In genomic region chr6:128519132-128519930, GRCh38 we compare ENCODE assay signal across 8 cellular contexts. TPM values are rescaled to one million over a fixed set of nuclear protein-coding genes. Genes with fewer than 3 reads are reported as not detected.
DNase-seq lines count a peak whose midpoint lies in the region; ATAC-seq and TF ChIP-seq lines count a peak whose summit lies in the region.

No MANE protein-coding gene starts in this region.

- no peaks in the 10 kb centered on the region for H3K36me3 ChIP-seq in endodermal cell (ENCODE audit: control insufficient read depth, insufficient read depth, low read length)

- no peaks in the 10 kb centered on the region for H3K9me3 ChIP-seq in endodermal cell (ENCODE audit: control insufficient read depth, low read length)

- H3K27me3 ChIP-seq in endodermal cell (ENCODE audit: control insufficient read depth, insufficient read depth, low read length, poor library complexity, severe bottlenecking) = no peaks in the 10 kb centered on the region

- ATAC-seq in GM19324 (IDR thresholded peaks at IDR 0.05; ENCODE audit: low FRiP score, unreplicated experiment) = peak; percentile 20
- peak; percentile 38 for ATAC-seq in activated CD8-positive, alpha-beta T cell treated with anti-CD3 and anti-CD28 coated beads, Interleukin-2, amount 10 ng/mL, durations not matched to agents 7 days and 5 days
- ATAC-seq in stimulated activated naive B cell treated with anti-CD40 and anti-IgM and Interleukin-4, amounts not matched to agents 10 μg/mL and 1 μg/mL and 100 μg/mL, for 72 hours (replicated peaks) = peak; percentile 31 to 38
- no peak for ATAC-seq in GM18873 (IDR thresholded peaks at IDR 0.05; ENCODE audit: low FRiP score, unreplicated experiment)

- 0% methylated on average over 3 to 46 of the region's 46 CpGs for WGBS in endodermal cell (ENCODE audit: insufficient coverage in 1 of 2, insufficient read length in 1 of 2), 2 experiments

- peaks cover 26% of the 10 kb centered on the region for H3K4me1 Mint-ChIP-seq in activated CD8-positive, alpha-beta T cell treated with anti-CD3 and anti-CD28 coated beads, Interleukin-2, amount 10 ng/mL, durations not matched to agents 7 days and 5 days (ENCODE audit: low read depth)
- H3K4me1 Mint-ChIP-seq in endodermal cell (peaks cover 28% of the 10 kb centered on the region), mesothelial cell of epicardium (peaks cover 49% of the 10 kb centered on the region)
- peaks cover 14 to 28% of the 10 kb centered on the region in 2 donors for H3K4me1 Mint-ChIP-seq in stimulated activated naive B cell treated with anti-CD40 and anti-IgM and Interleukin-4, amounts not matched to agents 10 μg/mL and 1 μg/mL and 100 μg/mL, for 72 hours

- POLR2A ChIA-PET in activated CD8-positive, alpha-beta T cell treated with anti-CD3 and anti-CD28 coated beads, Interleukin-2, amount 10 ng/mL, durations not matched to agents 7 days and 5 days (lab: Charles Lee) = interaction anchor here (1.0 kb wide), 1 partner anchor 1203 kb away, joined by 3 read pairs; no protein-coding TSS in a partner anchor

- in situ Hi-C loops in ACHN (cut with HindIII; ENCODE audit: low pct_ligation_motif_present, low pct_unique_long_range_greater_than_20kb, low sequenced_read_pairs) = no loop called here

- H3K27ac ChIP-seq in endodermal cell (ENCODE audit: low read depth, low read length) = peak overlapping the region; percentile 99

- H3K36me3 Mint-ChIP-seq in activated CD8-positive, alpha-beta T cell treated with anti-CD3 and anti-CD28 coated beads, Interleukin-2, amount 10 ng/mL, durations not matched to agents 7 days and 5 days (ENCODE audit: low read depth) = no peaks in the 10 kb centered on the region
- H3K36me3 Mint-ChIP-seq in endodermal cell (ENCODE audit: low read depth) = no peaks in the 10 kb centered on the region
- no peaks in the 10 kb centered on the region for H3K36me3 Mint-ChIP-seq in mesothelial cell of epicardium
- no peaks in the 10 kb centered on the region for H3K36me3 Mint-ChIP-seq in stimulated activated naive B cell treated with anti-CD40 and anti-IgM and Interleukin-4, amounts not matched to agents 10 μg/mL and 1 μg/mL and 100 μg/mL, for 72 hours

- peak overlapping the region; percentile 94 for H3K4me3 Mint-ChIP-seq in activated CD8-positive, alpha-beta T cell treated with anti-CD3 and anti-CD28 coated beads, Interleukin-2, amount 10 ng/mL, durations not matched to agents 7 days and 5 days
- H3K4me3 Mint-ChIP-seq in endodermal cell (peak overlapping the region; percentile 98), mesothelial cell of epicardium (peak overlapping the region; percentile 91)
- H3K4me3 Mint-ChIP-seq in stimulated activated naive B cell treated with anti-CD40 and anti-IgM and Interleukin-4, amounts not matched to agents 10 μg/mL and 1 μg/mL and 100 μg/mL, for 72 hours = peak overlapping the region; percentile 92 to 94

- CTCF ChIA-PET in activated CD8-positive, alpha-beta T cell treated with anti-CD3 and anti-CD28 coated beads, Interleukin-2, amount 10 ng/mL, durations not matched to agents 7 days and 5 days (lab: Charles Lee) = interaction anchor here (0.7 to 1.1 kb wide), 4 partner anchors 12 to 1003 kb away, joined by 3 to 4 read pairs (median 3); no protein-coding TSS in a partner anchor

- peak; percentile 70 for DNase-seq in ACHN
- peak; percentile 83 for DNase-seq in NCI-H146 treated with DMSO at 0.1 percent for 48 hours (lab: John Stamatoyannopoulos, UW; ENCODE audit: unreplicated experiment)
- peak; percentile 41 for DNase-seq in activated CD8-positive, alpha-beta T cell treated with anti-CD3 and anti-CD28 coated beads, Interleukin-2, amount 10 ng/mL, durations not matched to agents 7 days and 5 days
- peak; percentile 88 for DNase-seq in endodermal cell
- DNase-seq in mesothelial cell of epicardium (ENCODE audit: low spot score in 2 of 2, unreplicated experiment in 2 of 2) = peak; percentile 21 to 61
- peak; percentile 5 for DNase-seq in stimulated activated naive B cell treated with anti-CD40 and anti-IgM and Interleukin-4, amounts not matched to agents 10 μg/mL and 1 μg/mL and 100 μg/mL, for 72 hours

- H3K27ac Mint-ChIP-seq in activated CD8-positive, alpha-beta T cell treated with anti-CD3 and anti-CD28 coated beads, Interleukin-2, amount 10 ng/mL, durations not matched to agents 7 days and 5 days = peak overlapping the region; percentile 84
- H3K27ac Mint-ChIP-seq in endodermal cell (peak overlapping the region; percentile 100), mesothelial cell of epicardium (peak overlapping the region; percentile 100)
- H3K27ac Mint-ChIP-seq in stimulated activated naive B cell treated with anti-CD40 and anti-IgM and Interleukin-4, amounts not matched to agents 10 μg/mL and 1 μg/mL and 100 μg/mL, for 72 hours = peak overlapping the region; percentile 87

- peak overlapping the region; percentile 87 for H3K4me3 ChIP-seq in endodermal cell (ENCODE audit: low read length)

- TF ChIP-seq CTCF in endodermal cell (conservative IDR thresholded peaks at IDR 0.05) = peak; percentile 66
- TF ChIP-seq CTCF in mesothelial cell of epicardium (IDR thresholded peaks at IDR 0.05; ENCODE audit: unreplicated experiment) = no peak

- H3K27me3 Mint-ChIP-seq in activated CD8-positive, alpha-beta T cell treated with anti-CD3 and anti-CD28 coated beads, Interleukin-2, amount 10 ng/mL, durations not matched to agents 7 days and 5 days (ENCODE audit: low read depth) = peaks cover 39% of the 10 kb centered on the region
- H3K27me3 Mint-ChIP-seq in endodermal cell (ENCODE audit: insufficient read depth) (peaks cover 4% of the 10 kb centered on the region), mesothelial cell of epicardium (ENCODE audit: low read depth) (no peaks in the 10 kb centered on the region)
- H3K27me3 Mint-ChIP-seq in stimulated activated naive B cell treated with anti-CD40 and anti-IgM and Interleukin-4, amounts not matched to agents 10 μg/mL and 1 μg/mL and 100 μg/mL, for 72 hours = peaks cover 47 to 72% of the 10 kb centered on the region in 2 donors

- no peaks in the 10 kb centered on the region for H3K9me3 Mint-ChIP-seq in activated CD8-positive, alpha-beta T cell treated with anti-CD3 and anti-CD28 coated beads, Interleukin-2, amount 10 ng/mL, durations not matched to agents 7 days and 5 days (ENCODE audit: insufficient read depth)
- H3K9me3 Mint-ChIP-seq in endodermal cell (no peaks in the 10 kb centered on the region), mesothelial cell of epicardium (no peaks in the 10 kb centered on the region)
- no peaks in the 10 kb centered on the region for H3K9me3 Mint-ChIP-seq in stimulated activated naive B cell treated with anti-CD40 and anti-IgM and Interleukin-4, amounts not matched to agents 10 μg/mL and 1 μg/mL and 100 μg/mL, for 72 hours

- peaks cover 4% of the 10 kb centered on the region for H3K4me1 ChIP-seq in endodermal cell (ENCODE audit: control insufficient read depth, insufficient read depth, low read length)

- peak overlapping the region; percentile 99 for H3K9ac ChIP-seq in endodermal cell (ENCODE audit: extremely low read depth, low read length, poor library complexity, severe bottlenecking)

RNA-seq across cellular contexts. Expression of gene PTPRK, which starts 1.1 kb away (rescaled TPM):
- total RNA-seq in activated CD8-positive, alpha-beta T cell treated with anti-CD3 and anti-CD28 coated beads, Interleukin-2, amount 10 ng/mL, durations not matched to agents 7 days and 5 days = 1 to 10 TPM; 3.1 to 3.6 TPM
- total RNA-seq in endodermal cell (10 to 100 TPM; 46.4 to 57.6 TPM), mesothelial cell of epicardium (87.4 to 93.7 TPM (median 90.0 TPM) in 3 replicates)
- polyA plus RNA-seq in endodermal cell (2013, experiment 1 of 2) = 31.9 TPM
- 29.8 TPM for polyA plus RNA-seq in endodermal cell (2013, experiment 2 of 2)

Comparison
In these comparisons a context has a peak if more than half of its experiments do, and no peak if none do; other contexts are left out.
1. DNase-seq: peak in every context shown above with its lines; median percentile 88 in endodermal cell; 83 in NCI-H146 treated with DMSO at 0.1 percent for 48 hours; 70 in ACHN; 41 in activated CD8-positive, alpha-beta T cell treated with anti-CD3 and anti-CD28 coated beads, Interleukin-2, amount 10 ng/mL, durations not matched to agents 7 days and 5 days; 41 in mesothelial cell of epicardium; 5 in stimulated activated naive B cell treated with anti-CD40 and anti-IgM and Interleukin-4, amounts not matched to agents 10 μg/mL and 1 μg/mL and 100 μg/mL, for 72 hours.
2. RNA of gene PTPRK, which starts 1.1 kb away (total RNA-seq): 87.4 to 93.7 TPM in mesothelial cell of epicardium and 46.4 to 57.6 TPM in endodermal cell; 3.1 to 3.6 TPM in activated CD8-positive, alpha-beta T cell treated with anti-CD3 and anti-CD28 coated beads, Interleukin-2, amount 10 ng/mL, durations not matched to agents 7 days and 5 days; every median in the first group is over 10 times any median in the second.
3. Peak in every context shown above with its lines, with median percentiles within 50 percentile points of each other: H3K27ac Mint-ChIP-seq and H3K4me3 Mint-ChIP-seq.